1 cellular context compared by ENCODE assay signal in genomic region chr3:2099028-2099671, GRCh38.
TF ChIP-seq lines count a peak whose summit lies in the region.

No MANE protein-coding gene starts in this region.

TF ChIP-seq in H1, 55 proteins besides CTCF, POLR2A, EP300 and RAD21 (continued from another document):
- TF ChIP-seq SIRT6 (IDR thresholded peaks at IDR 0.05; ENCODE audit: low read length) (no peak), YY1 (IDR thresholded peaks at IDR 0.05; ENCODE audit: low read depth, low read length) (no peak), E2F6 (IDR thresholded peaks at IDR 0.05) (no peak), RFX5 (IDR thresholded peaks at IDR 0.05; ENCODE audit: borderline replicate concordance, low read depth, low read length) (no peak), HDAC6 (IDR thresholded peaks at IDR 0.05; ENCODE audit: low read depth, low read length) (no peak), KDM1A (IDR thresholded peaks at IDR 0.05; ENCODE audit: borderline replicate concordance, low read length) (no peak), TAF7 (optimal IDR thresholded peaks at IDR 0.05; ENCODE audit: borderline replicate concordance, low read depth, low read length) (peak; percentile 56), PHF8 (conservative IDR thresholded peaks at IDR 0.05; ENCODE audit: low read depth, low read length) (peak; percentile 26; the same call in 1 of the 2 replicates), TEAD4 (IDR thresholded peaks at IDR 0.05; ENCODE audit: low read depth, low read length) (no peak), SIN3A (conservative IDR thresholded peaks at IDR 0.05 in 1 of 2, IDR thresholded peaks at IDR 0.05 in 1 of 2; ENCODE audit: low read depth in 1 of 2, low read length in 2 of 2) (no peak), TAF1 (IDR thresholded peaks at IDR 0.05; ENCODE audit: low read depth, low read length) (peak; percentile 39; the same call in 1 of the 2 replicates), SAP30 (IDR thresholded peaks at IDR 0.05; ENCODE audit: insufficient read depth, insufficient replicate concordance, low read length) (no peak), ATF3 (IDR thresholded peaks at IDR 0.05; ENCODE audit: insufficient read depth, low read depth, low read length) (no peak), CHD2 (IDR thresholded peaks at IDR 0.05; ENCODE audit: low read length) (no peak), SIX5 (IDR thresholded peaks at IDR 0.05; ENCODE audit: low read depth, low read length) (no peak), BRCA1 (IDR thresholded peaks at IDR 0.05; ENCODE audit: low read depth, low read length) (no peak), CHD7 (IDR thresholded peaks at IDR 0.05; ENCODE audit: insufficient replicate concordance, low read length) (no peak), ZNF274 (IDR thresholded peaks at IDR 0.05; ENCODE audit: borderline replicate concordance, extremely low read depth, low read length) (no peak), KDM4A (IDR thresholded peaks at IDR 0.05; ENCODE audit: low read depth, low read length, severe bottlenecking) (peak; percentile 89), TCF12 (IDR thresholded peaks at IDR 0.05; ENCODE audit: low read depth, low read length) (no peak), POLR2AphosphoS5 (IDR thresholded peaks at IDR 0.05; ENCODE audit: low read depth, low read length) (no peak), JUN (IDR thresholded peaks at IDR 0.05; ENCODE audit: low read depth, low read length) (no peak), SUZ12 (IDR thresholded peaks at IDR 0.05; ENCODE audit: low read length) (no peak; the same call in 1 of the 2 replicates)
